31 cellular contexts compared by ENCODE assay signal in genomic region chr10:22752272-22752671, GRCh38. TPM values are rescaled to one million over a fixed set of nuclear protein-coding genes. Genes with fewer than 3 reads are reported as not detected.
DNase-seq lines count a peak whose midpoint lies in the region; ATAC-seq, FAIRE-seq and TF ChIP-seq lines count a peak whose summit lies in the region.
"Had no signal": no experiment of that assay in that cellular context is flagged by ENCODE, and none has a peak within 500 bp of the region (broad histone marks: within the 10 kb centered on the region; RNA-seq: fewer than 3 reads in every experiment).

No MANE protein-coding gene starts in this region.

- DNase-seq in GM12892 (ENCODE audit: insufficient read length) = no peak
- DNase-seq in GM19239 (ENCODE audit: insufficient read length, low spot score) = no peak
- no peak for DNase-seq in LoVo (ENCODE audit: low spot score)
- no peak for DNase-seq in stimulated activated CD8-positive, alpha-beta memory T cell treated with anti-CD3 and anti-CD28 coated beads, Interleukin-4, amount 100 ng/mL, for 48 hours
- no peak for DNase-seq in NCI-H1436 (lab: John Stamatoyannopoulos, UW)
- DNase-seq: 8988T; activated CD4-positive, CD25-positive, alpha-beta regulatory T cell treated with anti-CD3 and anti-CD28 coated beads, Interleukin-2, amount 50 U/mL, for 72 hours; activated CD8-positive, alpha-beta T cell treated with anti-CD3 and anti-CD28 coated beads for 36 hours; activated naive CD4-positive, alpha-beta T cell treated with anti-CD3 and anti-CD28 coated beads for 36 hours; adrenal gland; Caco-2; central memory CD4-positive, alpha-beta T cell; cortex of kidney; DMS53; effector memory CD4-positive, alpha-beta T cell; erythroblast; GOT3; mammary epithelial cell; MG63; NCI-H2029 treated with DMSO at 0.1 percent for 48 hours; NCI-H2227 treated with DMSO at 0.1 percent for 48 hours; NCI-H526; occipital lobe; PC-9; stimulated activated naive CD8-positive, alpha-beta T cell treated with anti-CD3 and anti-CD28 coated beads, Interleukin-15, amount 100 ng/mL, for 72 hours; uterus had no signal

- ATAC-seq in GM21786 (IDR thresholded peaks at IDR 0.05; ENCODE audit: unreplicated experiment) = peak; percentile 60
- ATAC-seq in HG03378 (IDR thresholded peaks at IDR 0.05; ENCODE audit: unreplicated experiment) = peak; percentile 83
- ATAC-seq in GM21717 (IDR thresholded peaks at IDR 0.05; ENCODE audit: unreplicated experiment) = no peak
- ATAC-seq: activated CD8-positive, alpha-beta T cell treated with anti-CD3 and anti-CD28 coated beads for 36 hours; natural killer cell treated with Interleukin-12 subunit alpha and Interleukin-12 subunit beta and Interleukin-15 and Interleukin-18, amount 100 ng/mL, for 72 hours; sciatic nerve; stimulated activated naive CD8-positive, alpha-beta T cell treated with anti-CD3 and anti-CD28 coated beads, Interleukin-15, amount 100 ng/mL, for 72 hours had no signal

- no peak for TF ChIP-seq POLR2A in GM12892 (IDR thresholded peaks at IDR 0.05; ENCODE audit: low read depth, low read length)

- FAIRE-seq in GM12892 (lab: Jason Lieb, UNC) (peak; percentile 24), GM19239 (lab: Jason Lieb, UNC) (peak; percentile 87)

RNA-seq across cellular contexts. Expression of gene PIP4K2A, which starts 37.9 kb away (rescaled TPM):
- polyA plus RNA-seq in GM12892 (2012; ENCODE audit: missing spikeins) = 66.0 TPM
